In genomic region chr4:152992491-152992890, GRCh38 we compare ENCODE assay signal across 16 cellular contexts.
"Had no signal": no experiment of that assay in that cellular context is flagged by ENCODE, and none has a peak within 500 bp of the region (broad histone marks: within the 10 kb centered on the region; RNA-seq: fewer than 3 reads in every experiment).

No MANE protein-coding gene starts in this region.

- H3K36me3 ChIP-seq: esophagus squamous epithelium, sigmoid colon had no signal

- DNase-seq: central memory CD4-positive, alpha-beta T cell; cortex of kidney; effector memory CD8-positive, alpha-beta T cell; esophagus squamous epithelium; foreskin fibroblast; head of caudate nucleus; hippocampal formation; kidney glomerular epithelial cell; naive B cell; nephron progenitor cell; sigmoid colon; stimulated activated CD4-positive, alpha-beta T cell treated with anti-CD3 and anti-CD28 coated beads, Interleukin-2, amount 100 ng/mL, for 48 hours; stimulated activated naive CD4-positive, alpha-beta T cell treated with Interleukin-2 at 50 U/mL for 16 hours had no signal

- H3K9me3 ChIP-seq: esophagus squamous epithelium, mucosa of descending colon, sigmoid colon had no signal

- H3K27me3 ChIP-seq: esophagus squamous epithelium, sigmoid colon had no signal

- H3K4me3 ChIP-seq: esophagus squamous epithelium, mucosa of descending colon, sigmoid colon had no signal

- H3K4me1 ChIP-seq: sigmoid colon had no signal

- FAIRE-seq: small intestine, urothelium cell line had no signal

- H3K27ac ChIP-seq: esophagus squamous epithelium, sigmoid colon had no signal
